30 cellular contexts compared by ENCODE assay signal in genomic region chr2:29469961-29470360, GRCh38.
DNase-seq lines count a peak whose midpoint lies in the region; ATAC-seq, FAIRE-seq and TF ChIP-seq lines count a peak whose summit lies in the region.
"Had no signal": no experiment of that assay in that cellular context is flagged by ENCODE, and none has a peak within 500 bp of the region (broad histone marks: within the 10 kb centered on the region; RNA-seq: fewer than 3 reads in every experiment).

No MANE protein-coding gene starts in this region.

- H3K9ac ChIP-seq in SK-N-SH: no peak overlapping the region
- no peak overlapping the region for H3K9ac ChIP-seq in K562 (ENCODE audit: insufficient read depth in 1 of 2, low read depth in 2 of 2, low read length in 2 of 2)
- H3K9ac ChIP-seq: BLaER1; BLaER1 treated with 17β-estradiol and CSF1 and Interleukin-3, amounts not matched to agents 10 nM and 100 nM had no signal

- intact Hi-C loops in K562 (cut with micrococcal nuclease): no loop called here

- BruUV-seq in K562 (replicated peaks; lab: Mats Ljungman, UMichigan): no TSS peak

- TF ChIP-seq POLR2A in K562 (conservative IDR thresholded peaks at IDR 0.05): no peak

- CTCF ChIA-PET in SK-N-SH (lab: Yijun Ruan, JAX): interaction anchor here (0.7 kb wide), 1 partner anchor 679 kb away, joined by 3 read pairs; no protein-coding TSS in a partner anchor
- CTCF ChIA-PET in K562 (lab: Yijun Ruan, JAX; ENCODE audit: low intra/inter-chr PET ratio): no interaction called here

- no peak for TF ChIP-seq EP300 in SK-N-SH (IDR thresholded peaks at IDR 0.05; ENCODE audit: borderline replicate concordance in 1 of 2, low read depth in 1 of 2, low read length in 1 of 2)
- no peak for TF ChIP-seq EP300 in K562 (IDR thresholded peaks at IDR 0.05; ENCODE audit: low read length)

- no peak overlapping the region for H3K27ac ChIP-seq in SK-N-SH (ENCODE audit: low read depth in 2 of 2, low read length in 1 of 2)
- no peak overlapping the region for H3K27ac ChIP-seq in K562 (ENCODE audit: extremely low read depth, low read depth, low read length)
- H3K27ac ChIP-seq: 22Rv1; A549; BLaER1; BLaER1 treated with 17β-estradiol and CSF1 and Interleukin-3, amounts not matched to agents 10 nM and 100 nM; C4-2B had no signal

- H3K79me2 ChIP-seq in SK-N-SH (ENCODE audit: insufficient read depth) (no peaks in the 10 kb centered on the region), K562 (ENCODE audit: control insufficient read depth, insufficient read depth, low read length) (no peaks in the 10 kb centered on the region)

- FAIRE-seq in K562 (lab: Jason Lieb, UNC): no peak
- FAIRE-seq: A204.1, A549, D721Med had no signal

- no peaks in the 10 kb centered on the region for H3K27me3 ChIP-seq in SK-N-SH (ENCODE audit: insufficient read depth)
- H3K27me3 ChIP-seq in K562 (ENCODE audit: control insufficient read depth in 2 of 2, insufficient read depth in 2 of 2, low read length in 2 of 2): peaks cover 0 to 3% of the 10 kb centered on the region in 2 experiments; a peak in 1 of 5 replicates
- H3K27me3 ChIP-seq: BE2C; BLaER1; BLaER1 treated with 17β-estradiol and CSF1 and Interleukin-3, amounts not matched to agents 10 nM and 100 nM had no signal

- H3K4me3 ChIP-seq in SK-N-SH (ENCODE audit: low read depth in 2 of 2, low read length in 1 of 2): no peak overlapping the region
- H3K4me3 ChIP-seq in K562: no peak overlapping the region
- H3K4me3 ChIP-seq: A549; BLaER1; BLaER1 treated with 17β-estradiol and CSF1 and Interleukin-3, amounts not matched to agents 10 nM and 100 nM had no signal

- no peak overlapping the region for H2AFZ ChIP-seq in SK-N-SH (ENCODE audit: low read depth)
- no peak overlapping the region for H2AFZ ChIP-seq in K562 (ENCODE audit: low read depth, low read length)

- no peak for TF ChIP-seq CTCF in SK-N-SH (IDR thresholded peaks at IDR 0.05)
- TF ChIP-seq CTCF in K562 (IDR thresholded peaks at IDR 0.05 in 2 of 3, conservative IDR thresholded peaks at IDR 0.05 in 1 of 3; ENCODE audit: insufficient read depth in 2 of 3, low read depth in 1 of 3, low read length in 3 of 3): no peak

- H3K9me3 ChIP-seq in SK-N-SH (no peaks in the 10 kb centered on the region), K562 (replicated peaks; ENCODE audit: control insufficient read depth, insufficient read depth, low read depth, low read length) (no peaks in the 10 kb centered on the region)
- H3K9me3 ChIP-seq: BE2C had no signal

- WGBS in SK-N-SH (ENCODE audit: low lambda C conversion rate): 8% methylated on average over 3 of the region's 3 CpGs
- WGBS in K562 (ENCODE audit: insufficient coverage, low coverage, missing lambda C conversion rate): 0% methylated on average over 3 of the region's 3 CpGs

- no peaks in the 10 kb centered on the region for H3K36me3 ChIP-seq in SK-N-SH (replicated peaks in 1 of 2; ENCODE audit: control insufficient read depth in 1 of 2, insufficient read depth in 2 of 2, low read length in 1 of 2)
- no peaks in the 10 kb centered on the region for H3K36me3 ChIP-seq in K562 (ENCODE audit: control insufficient read depth, insufficient read depth, low read length)
- H3K36me3 ChIP-seq: BE2C; BLaER1; BLaER1 treated with 17β-estradiol and CSF1 and Interleukin-3, amounts not matched to agents 10 nM and 100 nM had no signal

- H3K9me2 ChIP-seq in SK-N-SH: no peaks in the 10 kb centered on the region

- TF ChIP-seq RAD21 in SK-N-SH (IDR thresholded peaks at IDR 0.05; ENCODE audit: low read length): no peak
- no peak for TF ChIP-seq RAD21 in K562 (CRISPR knock-in tag; conservative IDR thresholded peaks at IDR 0.05 in 1 of 2, IDR thresholded peaks at IDR 0.05 in 1 of 2)

- POLR2A ChIA-PET in SK-N-SH (lab: Yijun Ruan, JAX): no interaction called here
- POLR2A ChIA-PET in K562 (lab: Yijun Ruan, JAX): interaction anchor here (1.0 kb wide), 1 partner anchor 111 kb away, joined by 3 read pairs; no protein-coding TSS in a partner anchor

- in situ Hi-C loops in K562 (cut with MboI): no loop called here

- no peaks in the 10 kb centered on the region for H3K9me1 ChIP-seq in K562 (ENCODE audit: control insufficient read depth, insufficient read depth, low read length)

- H3K4me2 ChIP-seq in SK-N-SH: no peak overlapping the region
- H3K4me2 ChIP-seq in K562 (ENCODE audit: insufficient read depth, low read length): no peak overlapping the region
- H3K4me2 ChIP-seq: A549; BLaER1; BLaER1 treated with 17β-estradiol and CSF1 and Interleukin-3, amounts not matched to agents 10 nM and 100 nM had no signal

- DNase-seq in SK-N-SH (no peak), K562 (ENCODE audit: extremely low read depth in 1 of 4, low spot score in 3 of 4) (no peak)
- DNase-seq: 8988T; ACHN; AML-193; BE2C; C1 segment of cervical spinal cord; Caco-2; Calu3; CD4-positive, alpha-beta memory T cell; CD4-positive, alpha-beta T cell; CD4-positive, CD25-positive, alpha-beta regulatory T cell; CD8-positive, alpha-beta memory T cell; CD8-positive, alpha-beta T cell; COR-L47; DMS 273 treated with DMSO at 0.1 percent for 48 hours; DMS153; DMS53; DMS79; DMS79 treated with DMSO at 0.1 percent for 48 hours; DND-41 had no signal

- H3F3A ChIP-seq in SK-N-SH (replicated peaks; ENCODE audit: insufficient read depth): no peaks in the 10 kb centered on the region

- H4K20me1 ChIP-seq in SK-N-SH (ENCODE audit: insufficient read depth): no peaks in the 10 kb centered on the region
- no peaks in the 10 kb centered on the region for H4K20me1 ChIP-seq in K562 (replicated peaks; ENCODE audit: control insufficient read depth, insufficient read depth, low read length)
- H4K20me1 ChIP-seq: BLaER1; BLaER1 treated with 17β-estradiol and CSF1 and Interleukin-3, amounts not matched to agents 10 nM and 100 nM had no signal

- ATAC-seq in SK-N-SH treated with all-trans-retinoic acid at 6 μM for 48 hours: no peak
- ATAC-seq in K562: no peak
- no peak for ATAC-seq in HG03342 (IDR thresholded peaks at IDR 0.05; ENCODE audit: unreplicated experiment)
- ATAC-seq: A549; CD8-positive, alpha-beta T cell had no signal

- H3K4me1 ChIP-seq in SK-N-SH (ENCODE audit: control insufficient read depth in 1 of 2, insufficient read depth in 2 of 2, low read depth in 1 of 2, low read length in 1 of 2): no peaks in the 10 kb centered on the region; a peak in 1 of 4 replicates
- no peaks in the 10 kb centered on the region for H3K4me1 ChIP-seq in K562 (replicated peaks in 1 of 2; ENCODE audit: control insufficient read depth in 2 of 2, insufficient read depth in 2 of 2, low read length in 2 of 2)
- H3K4me1 ChIP-seq: A549; BE2C; BLaER1; BLaER1 treated with 17β-estradiol and CSF1 and Interleukin-3, amounts not matched to agents 10 nM and 100 nM; Caco-2 had no signal

TF ChIP-seq in SK-N-SH treated with all-trans-retinoic acid at 6 μM for 48 hours, 23 proteins besides CTCF, POLR2A, EP300 and RAD21:
- TF ChIP-seq ZFP30 (CRISPR knock-in tag; IDR thresholded peaks at IDR 0.05) (peak; percentile 98), BACH2 (CRISPR knock-in tag; IDR thresholded peaks at IDR 0.05; ENCODE audit: borderline replicate concordance) (no peak), TOX (CRISPR knock-in tag; IDR thresholded peaks at IDR 0.05; ENCODE audit: borderline replicate concordance) (no peak)

TF ChIP-seq in SK-N-SH, 30 proteins besides CTCF, POLR2A, EP300 and RAD21:
- TF ChIP-seq SIN3A (IDR thresholded peaks at IDR 0.05; ENCODE audit: borderline replicate concordance, low read depth, low read length): no peak
- no peak for TF ChIP-seq EZH2phosphoT487 (IDR thresholded peaks at IDR 0.05; ENCODE audit: borderline replicate concordance, low read depth)
- no peak for TF ChIP-seq ELF1 (IDR thresholded peaks at IDR 0.05)

TF ChIP-seq in K562, 482 proteins besides CTCF, POLR2A, EP300 and RAD21:
- TF ChIP-seq ZNF436 (CRISPR knock-in tag; IDR thresholded peaks at IDR 0.05) (no peak), TRIM24 (IDR thresholded peaks at IDR 0.05) (no peak), GTF2A2 (tag; IDR thresholded peaks at IDR 0.05) (no peak), ZFP30 (CRISPR knock-in tag; IDR thresholded peaks at IDR 0.05; ENCODE audit: borderline replicate concordance) (0 out of 2 replicates have a peak, but pooled peaks have one; percentile 39)
